In the genomic region with DNA sequence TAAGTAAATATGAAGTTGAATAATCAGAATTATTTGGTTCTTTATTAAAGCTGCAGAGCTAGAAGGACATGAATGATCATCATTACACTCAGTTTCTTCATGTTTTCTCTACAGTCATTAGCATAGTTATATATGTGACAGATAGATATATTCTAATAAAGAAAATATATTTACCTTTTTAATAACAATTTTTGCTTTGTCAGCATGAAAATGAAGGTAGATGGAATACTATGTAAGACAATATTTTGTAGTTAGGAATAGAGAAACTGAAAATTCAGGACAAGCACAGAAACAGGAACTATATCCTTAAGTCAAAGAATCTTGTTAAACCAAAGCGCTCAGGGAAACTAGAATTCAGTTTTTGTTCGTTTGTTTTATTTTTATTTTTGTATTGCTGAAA, we compare ENCODE assay signal across 26 cellular contexts.
"Had no signal": no experiment of that assay in that cellular context is flagged by ENCODE, and none has a peak within 500 bp of the region (broad histone marks: within the 10 kb centered on the region; RNA-seq: fewer than 3 reads in every experiment).

No MANE protein-coding gene starts in this region.

- FAIRE-seq: endometrium, islet of Langerhans, keratinocyte had no signal

- H3K9me3 ChIP-seq: gastrocnemius medialis, lower lobe of right lung had no signal

- H3K4me3 ChIP-seq: esophagus squamous epithelium, gastrocnemius medialis, heart right ventricle, left lung, lower lobe of right lung, mucosa of descending colon had no signal

- ATAC-seq: effector memory CD8-positive, alpha-beta T cell; esophagus mucosa; gastrocnemius medialis; heart right ventricle; left cardiac atrium; left lung; left ventricle myocardium superior; lower lobe of right lung; mucosa of descending colon; naive thymus-derived CD8-positive, alpha-beta T cell had no signal

- H3K4me1 ChIP-seq: esophagus squamous epithelium, gastrocnemius medialis, heart right ventricle, left lung, lower lobe of right lung had no signal

- H3K27me3 ChIP-seq: esophagus squamous epithelium, gastrocnemius medialis, heart right ventricle, left lung had no signal

- H3K36me3 ChIP-seq: esophagus squamous epithelium, gastrocnemius medialis, heart right ventricle, left lung, lower lobe of right lung had no signal

- DNase-seq: cortex of kidney; effector CD8-positive, alpha-beta T cell; effector memory CD8-positive, alpha-beta T cell; endodermal cell; erythroblast; esophagus squamous epithelium; foreskin fibroblast; foreskin melanocyte; gastrocnemius medialis; glutamatergic neuron; head of caudate nucleus; heart right ventricle; hippocampal formation; left cardiac atrium; left lung; left ventricle myocardium superior; lower lobe of right lung; mesenchymal stem cell; mucosa of descending colon; naive B cell; naive thymus-derived CD8-positive, alpha-beta T cell had no signal

- H3K27ac ChIP-seq: epithelial cell of prostate, esophagus squamous epithelium, gastrocnemius medialis, heart right ventricle, left lung, lower lobe of right lung had no signal
